Comparison of ENCODE assay signal across 17 cellular contexts in genomic region chr5:92329759-92330158, GRCh38.
DNase-seq lines count a peak whose midpoint lies in the region; ATAC-seq and TF ChIP-seq lines count a peak whose summit lies in the region.
"Had no signal": no experiment of that assay in that cellular context is flagged by ENCODE, and none has a peak within 500 bp of the region (broad histone marks: within the 10 kb centered on the region; RNA-seq: fewer than 3 reads in every experiment).

No MANE protein-coding gene starts in this region.

- peak; percentile 88 for ATAC-seq in Right ventricle myocardium superior (ENCODE audit: poor library complexity)
- ATAC-seq in activated CD4-positive, CD25-positive, alpha-beta regulatory T cell treated with anti-CD3 and anti-CD28 coated beads, Interleukin-2, amount 50 U/mL, for 24 hours = no peak
- ATAC-seq: GM23338 had no signal

- H2AFZ ChIP-seq in hepatocyte = no peak overlapping the region
- H2AFZ ChIP-seq: GM23338 had no signal

- WGBS in hepatocyte (ENCODE audit: low lambda C conversion rate, missing lambda C conversion rate) = 88% methylated on average over 3 of the region's 3 CpGs

- H3K79me2 ChIP-seq in hepatocyte = no peaks in the 10 kb centered on the region

- H3K27ac ChIP-seq in left ventricle myocardium inferior (replicated peaks) (peak overlapping the region; percentile 82), hepatocyte (no peak overlapping the region)
- H3K27ac ChIP-seq: C4-2B had no signal

- DNase-seq in OCI-M1 (lab: John Stamatoyannopoulos, UW) (peak; percentile 50), Right ventricle myocardium superior (no peak), left ventricle myocardium inferior (no peak), NCI-H146 (lab: John Stamatoyannopoulos, UW) (no peak), hepatocyte (ENCODE audit: low spot score) (no peak)
- DNase-seq: ACHN; BE2C; Caco-2; CD4-positive, alpha-beta T cell; DMS153; DMS79; GDM1; HCEC 1CT; HFFc6 had no signal

- H3K4me3 ChIP-seq in left ventricle myocardium inferior = peak overlapping the region; percentile 48
- H3K4me3 ChIP-seq in hepatocyte = no peak overlapping the region
- H3K4me3 ChIP-seq: GM23338 had no signal

- H3K4me1 ChIP-seq in left ventricle myocardium inferior = no peaks in the 10 kb centered on the region
- no peaks in the 10 kb centered on the region for H3K4me1 ChIP-seq in hepatocyte (ENCODE audit: insufficient read depth)
- H3K4me1 ChIP-seq: BE2C, Caco-2 had no signal

- no peaks in the 10 kb centered on the region for H3K9me2 ChIP-seq in hepatocyte (replicated peaks; ENCODE audit: insufficient read depth)

- H4K20me1 ChIP-seq in hepatocyte (ENCODE audit: insufficient read depth, poor library complexity, severe bottlenecking) = no peaks in the 10 kb centered on the region

- intact Hi-C loops in Right ventricle myocardium superior (cut with DNase I) = no loop called here
- intact Hi-C loops in left ventricle myocardium inferior (cut with micrococcal nuclease) = no loop called here

- H3K9me3 ChIP-seq in left ventricle myocardium inferior (replicated peaks) (no peaks in the 10 kb centered on the region), hepatocyte (ENCODE audit: low read depth) (no peaks in the 10 kb centered on the region)
- H3K9me3 ChIP-seq: BE2C, Caco-2 had no signal

- H3K27me3 ChIP-seq in left ventricle myocardium inferior (ENCODE audit: low read depth) = no peaks in the 10 kb centered on the region
- H3K27me3 ChIP-seq in hepatocyte = no peaks in the 10 kb centered on the region
- H3K27me3 ChIP-seq: BE2C had no signal

- H3K36me3 ChIP-seq in left ventricle myocardium inferior = no peaks in the 10 kb centered on the region
- H3K36me3 ChIP-seq in hepatocyte (replicated peaks; ENCODE audit: insufficient read depth, low read depth) = no peaks in the 10 kb centered on the region
- H3K36me3 ChIP-seq: BE2C had no signal

- no peak for TF ChIP-seq CTCF in left ventricle myocardium inferior (IDR thresholded peaks at IDR 0.05; ENCODE audit: borderline replicate concordance)
- no peak for TF ChIP-seq CTCF in hepatocyte (IDR thresholded peaks at IDR 0.05; ENCODE audit: poor library complexity)

- no peak overlapping the region for H3K4me2 ChIP-seq in hepatocyte
- H3K4me2 ChIP-seq: GM23338 had no signal
